Comparison of ENCODE assay signal across 21 cellular contexts in genomic region chr11:107430525-107430924, GRCh38.
"Had no signal": no experiment of that assay in that cellular context is flagged by ENCODE, and none has a peak within 500 bp of the region (broad histone marks: within the 10 kb centered on the region; RNA-seq: fewer than 3 reads in every experiment).

No MANE protein-coding gene starts in this region.

- DNase-seq: activated B cell treated with CpG ODN at 0.5 μM for 24 hours; activated CD4-positive, alpha-beta memory T cell treated with anti-CD3 and anti-CD28 coated beads for 36 hours; adrenal gland; brain microvascular endothelial cell; dorsolateral prefrontal cortex; effector memory CD4-positive, alpha-beta T cell; left lung; lower lobe of right lung; mesendoderm; natural killer cell; occipital lobe; psoas muscle; stimulated activated CD4-positive, alpha-beta T cell treated with anti-CD3 and anti-CD28 coated beads, Interleukin-1b, Interleukin-23, amount 100 ng/mL, for 48 hours; stimulated activated CD4-positive, alpha-beta T cell treated with anti-CD3 and anti-CD28 coated beads, Interleukin-4, amount 100 ng/mL, for 4 hours; stimulated activated CD8-positive, alpha-beta memory T cell treated with anti-CD3 and anti-CD28 coated beads, Interleukin-4, amount 100 ng/mL, for 48 hours; T-helper 1 cell; testis; transverse colon had no signal

- H3K27ac Mint-ChIP-seq: activated B cell treated with CpG ODN at 0.5 μM for 24 hours; activated CD4-positive, alpha-beta memory T cell treated with anti-CD3 and anti-CD28 coated beads for 36 hours; natural killer cell; neural progenitor cell; stimulated activated memory B cell treated with anti-CD40 and anti-IgM and Interleukin-4, amounts not matched to agents 10 μg/mL and 1 μg/mL and 100 μg/mL, for 72 hours; T-helper 2 cell treated with Interferon-gamma antibody and Interleukin-4, amounts not matched to agents 5 μg/mL and 100 μg/mL, for 36 hours had no signal

- H3K4me1 Mint-ChIP-seq: activated B cell treated with CpG ODN at 0.5 μM for 24 hours had no signal

- H3K27me3 Mint-ChIP-seq: activated B cell treated with CpG ODN at 0.5 μM for 24 hours; activated CD4-positive, alpha-beta memory T cell treated with anti-CD3 and anti-CD28 coated beads for 36 hours; stimulated activated memory B cell treated with anti-CD40 and anti-IgM and Interleukin-4, amounts not matched to agents 10 μg/mL and 1 μg/mL and 100 μg/mL, for 72 hours had no signal

- H3K9me3 Mint-ChIP-seq: activated B cell treated with CpG ODN at 0.5 μM for 24 hours; activated CD4-positive, alpha-beta memory T cell treated with anti-CD3 and anti-CD28 coated beads for 36 hours; natural killer cell; neural progenitor cell; stimulated activated memory B cell treated with anti-CD40 and anti-IgM and Interleukin-4, amounts not matched to agents 10 μg/mL and 1 μg/mL and 100 μg/mL, for 72 hours; T-helper 2 cell treated with Interferon-gamma antibody and Interleukin-4, amounts not matched to agents 5 μg/mL and 100 μg/mL, for 36 hours had no signal

- H3K4me3 Mint-ChIP-seq: activated B cell treated with CpG ODN at 0.5 μM for 24 hours; activated CD4-positive, alpha-beta memory T cell treated with anti-CD3 and anti-CD28 coated beads for 36 hours; natural killer cell; neural progenitor cell; stimulated activated memory B cell treated with anti-CD40 and anti-IgM and Interleukin-4, amounts not matched to agents 10 μg/mL and 1 μg/mL and 100 μg/mL, for 72 hours; T-helper 2 cell treated with Interferon-gamma antibody and Interleukin-4, amounts not matched to agents 5 μg/mL and 100 μg/mL, for 36 hours had no signal
